In genomic region chr14:68789798-68790655, GRCh38 we compare ENCODE assay signal across 8 cellular contexts. TPM values are rescaled to one million over a fixed set of nuclear protein-coding genes. Genes with fewer than 3 reads are reported as not detected.
DNase-seq lines count a peak whose midpoint lies in the region; ATAC-seq and TF ChIP-seq lines count a peak whose summit lies in the region.

No MANE protein-coding gene starts in this region.

- H3K9ac ChIP-seq in iPS-18a (ENCODE audit: low read length) (peak overlapping the region; percentile 95), smooth muscle cell (ENCODE audit: low read depth) (peak overlapping the region; percentile 100)

- peak overlapping the region; percentile 100 for H3K27ac Mint-ChIP-seq in activated CD4-positive, alpha-beta T cell treated with anti-CD3 and anti-CD28 coated beads, Interleukin-2, amount 10 ng/mL, durations not matched to agents 7 days and 5 days
- H3K27ac Mint-ChIP-seq in activated naive CD8-positive, alpha-beta T cell treated with anti-CD3 and anti-CD28 coated beads, Interleukin-2, amount 50 U/mL, for 24 hours: peak overlapping the region; percentile 99

- H3K36me3 ChIP-seq in iPS-18a (ENCODE audit: control insufficient read depth, low read depth, low read length): peaks cover 40% of the 10 kb centered on the region
- H3K36me3 ChIP-seq in smooth muscle cell (ENCODE audit: low read depth): peaks cover 8% of the 10 kb centered on the region

- H3K9me3 Mint-ChIP-seq in activated CD4-positive, alpha-beta T cell treated with anti-CD3 and anti-CD28 coated beads, Interleukin-2, amount 10 ng/mL, durations not matched to agents 7 days and 5 days: no peaks in the 10 kb centered on the region
- no peaks in the 10 kb centered on the region for H3K9me3 Mint-ChIP-seq in activated naive CD8-positive, alpha-beta T cell treated with anti-CD3 and anti-CD28 coated beads, Interleukin-2, amount 50 U/mL, for 24 hours

- WGBS in smooth muscle cell (ENCODE audit: low lambda C conversion rate): 43% methylated on average over 46 of the region's 46 CpGs

- no peak overlapping the region for H3K27ac ChIP-seq in iPS-18a (ENCODE audit: low read length)
- peak overlapping the region; percentile 99 for H3K27ac ChIP-seq in smooth muscle cell (ENCODE audit: low read depth)

- H3K4me2 ChIP-seq in smooth muscle cell: peak overlapping the region; percentile 91

- no peak for DNase-seq in activated CD4-positive, alpha-beta T cell treated with anti-CD3 and anti-CD28 coated beads, Interleukin-2, amount 10 ng/mL, durations not matched to agents 7 days and 5 days
- DNase-seq in activated CD4-positive, alpha-beta T cell treated with anti-CD3 and anti-CD28 coated beads for 48 hours: no peak
- DNase-seq in activated naive CD8-positive, alpha-beta T cell treated with anti-CD3 and anti-CD28 coated beads, Interleukin-2, amount 50 U/mL, for 24 hours: no peak
- DNase-seq in smooth muscle cell (lab: John Stamatoyannopoulos, UW; ENCODE audit: unreplicated experiment) (no peak), NCI-H2107 (lab: John Stamatoyannopoulos, UW) (no peak)
- no peak for DNase-seq in central memory CD4-positive, alpha-beta T cell

- no peaks in the 10 kb centered on the region for H3K27me3 ChIP-seq in iPS-18a (ENCODE audit: control insufficient read depth, insufficient read depth, low read length)
- no peaks in the 10 kb centered on the region for H3K27me3 ChIP-seq in smooth muscle cell (ENCODE audit: low read depth)

- POLR2A ChIA-PET in activated CD4-positive, alpha-beta T cell treated with anti-CD3 and anti-CD28 coated beads, Interleukin-2, amount 10 ng/mL, durations not matched to agents 7 days and 5 days (lab: Charles Lee): interaction anchor here (0.6 to 1.5 kb wide), 4 partner anchors 10 to 130 kb away, joined by 3 to 5 read pairs (median 4); no protein-coding TSS in a partner anchor

- peaks cover 62% of the 10 kb centered on the region for H3F3A ChIP-seq in smooth muscle cell (ENCODE audit: low read depth)

- H3K79me2 ChIP-seq in smooth muscle cell (ENCODE audit: low read depth): peaks cover 56% of the 10 kb centered on the region

- no peak overlapping the region for H2AFZ ChIP-seq in smooth muscle cell (ENCODE audit: low read depth)

- no peaks in the 10 kb centered on the region for H3K9me3 ChIP-seq in iPS-18a (ENCODE audit: control insufficient read depth, low read depth, low read length)
- H3K9me3 ChIP-seq in smooth muscle cell (replicated peaks; ENCODE audit: low read depth): no peaks in the 10 kb centered on the region

- H3K4me3 ChIP-seq in iPS-18a (ENCODE audit: low read length) (peak overlapping the region; percentile 90), smooth muscle cell (peak overlapping the region; percentile 97)

- peak overlapping the region; percentile 88 for H3K4me3 Mint-ChIP-seq in activated CD4-positive, alpha-beta T cell treated with anti-CD3 and anti-CD28 coated beads, Interleukin-2, amount 10 ng/mL, durations not matched to agents 7 days and 5 days
- H3K4me3 Mint-ChIP-seq in activated naive CD8-positive, alpha-beta T cell treated with anti-CD3 and anti-CD28 coated beads, Interleukin-2, amount 50 U/mL, for 24 hours: peak overlapping the region; percentile 92

- peaks cover 76% of the 10 kb centered on the region for H3K36me3 Mint-ChIP-seq in activated CD4-positive, alpha-beta T cell treated with anti-CD3 and anti-CD28 coated beads, Interleukin-2, amount 10 ng/mL, durations not matched to agents 7 days and 5 days (ENCODE audit: low read depth)
- H3K36me3 Mint-ChIP-seq in activated naive CD8-positive, alpha-beta T cell treated with anti-CD3 and anti-CD28 coated beads, Interleukin-2, amount 50 U/mL, for 24 hours (ENCODE audit: low read depth): peaks cover 58% of the 10 kb centered on the region

- H3K4me1 ChIP-seq in iPS-18a (ENCODE audit: control insufficient read depth, low read depth, low read length) (peaks cover 15% of the 10 kb centered on the region), smooth muscle cell (ENCODE audit: low read depth) (peaks cover 26% of the 10 kb centered on the region)

- peaks cover 50% of the 10 kb centered on the region for H3K4me1 Mint-ChIP-seq in activated CD4-positive, alpha-beta T cell treated with anti-CD3 and anti-CD28 coated beads, Interleukin-2, amount 10 ng/mL, durations not matched to agents 7 days and 5 days
- peaks cover 63% of the 10 kb centered on the region for H3K4me1 Mint-ChIP-seq in activated naive CD8-positive, alpha-beta T cell treated with anti-CD3 and anti-CD28 coated beads, Interleukin-2, amount 50 U/mL, for 24 hours

- H3K27me3 Mint-ChIP-seq in activated CD4-positive, alpha-beta T cell treated with anti-CD3 and anti-CD28 coated beads, Interleukin-2, amount 10 ng/mL, durations not matched to agents 7 days and 5 days: no peaks in the 10 kb centered on the region
- peaks cover 3% of the 10 kb centered on the region for H3K27me3 Mint-ChIP-seq in activated naive CD8-positive, alpha-beta T cell treated with anti-CD3 and anti-CD28 coated beads, Interleukin-2, amount 50 U/mL, for 24 hours

- TF ChIP-seq CTCF in smooth muscle cell (IDR thresholded peaks at IDR 0.05; ENCODE audit: borderline replicate concordance, insufficient read depth, poor library complexity, severe bottlenecking): no peak

- CTCF ChIA-PET in activated CD4-positive, alpha-beta T cell treated with anti-CD3 and anti-CD28 coated beads, Interleukin-2, amount 10 ng/mL, durations not matched to agents 7 days and 5 days (lab: Charles Lee): interaction anchor here (0.7 to 3.7 kb wide), 34 partner anchors 8 to 715 kb away, joined by 3 to 35 read pairs (median 4); no protein-coding TSS in a partner anchor

- ATAC-seq in activated naive CD8-positive, alpha-beta T cell treated with anti-CD3 and anti-CD28 coated beads, Interleukin-2, amount 50 U/mL, for 24 hours: no peak
- ATAC-seq in GM18519 (IDR thresholded peaks at IDR 0.05; ENCODE audit: low FRiP score, unreplicated experiment): no peak

- H4K20me1 ChIP-seq in smooth muscle cell (ENCODE audit: low read depth): peaks cover 66% of the 10 kb centered on the region

RNA-seq across cellular contexts. Expression of gene ZFP36L1, which starts 2.8 kb away (rescaled TPM):
- total RNA-seq in activated CD4-positive, alpha-beta T cell treated with anti-CD3 and anti-CD28 coated beads, Interleukin-2, amount 10 ng/mL, durations not matched to agents 7 days and 5 days: 10 to 100 TPM; 81.7 to 82.2 TPM
- 133 and 166 TPM in 2 replicates for total RNA-seq in smooth muscle cell
- polyA plus RNA-seq in smooth muscle cell: 418 and 450 TPM in 2 replicates
